15 cellular contexts compared by ENCODE assay signal in genomic region chr4:153931804-153932203, GRCh38.
DNase-seq lines count a peak whose midpoint lies in the region; ATAC-seq and TF ChIP-seq lines count a peak whose summit lies in the region.
"Had no signal": no experiment of that assay in that cellular context is flagged by ENCODE, and none has a peak within 500 bp of the region (broad histone marks: within the 10 kb centered on the region; RNA-seq: fewer than 3 reads in every experiment).

No MANE protein-coding gene starts in this region.

- no peak overlapping the region for H3K4me3 ChIP-seq in right cardiac atrium (ENCODE audit: low read length)
- no peak overlapping the region for H3K4me3 ChIP-seq in kidney epithelial cell (ENCODE audit: low read depth, low read length)
- H3K4me3 ChIP-seq: testis had no signal

- H3K27me3 Mint-ChIP-seq in nephron progenitor cell (ENCODE audit: low read depth, poor library complexity), result no peaks in the 10 kb centered on the region

- H3K36me3 Mint-ChIP-seq in nephron progenitor cell (ENCODE audit: low read depth), result no peaks in the 10 kb centered on the region
- H3K36me3 Mint-ChIP-seq: activated CD8-positive, alpha-beta memory T cell treated with anti-CD3 and anti-CD28 coated beads, Interleukin-2, amount 10 ng/mL, durations not matched to agents 7 days and 5 days; memory B cell had no signal

- intact Hi-C loops in right cardiac atrium (cut with DNase I) (no loop called here), left ventricle myocardium superior (cut with micrococcal nuclease) (no loop called here)

- no peak overlapping the region for H3K27ac Mint-ChIP-seq in nephron progenitor cell
- H3K27ac Mint-ChIP-seq: activated CD8-positive, alpha-beta memory T cell treated with anti-CD3 and anti-CD28 coated beads, Interleukin-2, amount 10 ng/mL, durations not matched to agents 7 days and 5 days; memory B cell had no signal

- no peaks in the 10 kb centered on the region for H3K9me3 ChIP-seq in right cardiac atrium (ENCODE audit: control insufficient read depth, low read length)
- H3K9me3 ChIP-seq: testis had no signal

- 78% methylated on average over 1 of the region's 1 CpG for WGBS in right cardiac atrium

- H3K4me1 Mint-ChIP-seq in nephron progenitor cell, result peaks cover 55% of the 10 kb centered on the region
- H3K4me1 Mint-ChIP-seq: activated CD8-positive, alpha-beta memory T cell treated with anti-CD3 and anti-CD28 coated beads, Interleukin-2, amount 10 ng/mL, durations not matched to agents 7 days and 5 days; memory B cell had no signal

- H3K27ac ChIP-seq in right cardiac atrium (ENCODE audit: low read length), result no peak overlapping the region
- H3K27ac ChIP-seq: brain microvascular endothelial cell, testis had no signal

- H3K9me3 Mint-ChIP-seq in nephron progenitor cell, result no peaks in the 10 kb centered on the region
- H3K9me3 Mint-ChIP-seq: memory B cell had no signal

- DNase-seq in right cardiac atrium, result no peak
- DNase-seq in left ventricle myocardium superior, result no peak
- peak; percentile 35 for DNase-seq in amniotic epithelial cell (ENCODE audit: low read depth)
- DNase-seq in kidney epithelial cell (ENCODE audit: low read depth), result peak; percentile 41
- DNase-seq in NCI-H345 treated with DMSO at 0.1 percent for 48 hours (lab: John Stamatoyannopoulos, UW; ENCODE audit: unreplicated experiment), result no peak
- DNase-seq in nephron progenitor cell, result no peak
- DNase-seq in activated CD8-positive, alpha-beta memory T cell treated with anti-CD3 and anti-CD28 coated beads, Interleukin-2, amount 50 U/mL, for 48 hours, result no peak
- DNase-seq: activated CD8-positive, alpha-beta memory T cell treated with anti-CD3 and anti-CD28 coated beads, Interleukin-2, amount 10 ng/mL, durations not matched to agents 7 days and 5 days; brain microvascular endothelial cell; DMS153; NCI-H2107; stimulated activated CD4-positive, alpha-beta T cell treated with anti-CD3 and anti-CD28 coated beads, Interleukin-12 subunit alpha, Interleukin-12 subunit beta, amount 100 ng/mL, for 4 hours; testis had no signal

- ATAC-seq in right cardiac atrium, result peak; percentile 37 to 65
- ATAC-seq in left ventricle myocardium superior, result no peak
- no peak for ATAC-seq in GM21515 (IDR thresholded peaks at IDR 0.05; ENCODE audit: unreplicated experiment)
- ATAC-seq: activated CD8-positive, alpha-beta memory T cell treated with anti-CD3 and anti-CD28 coated beads, Interleukin-2, amount 10 ng/mL, durations not matched to agents 7 days and 5 days had no signal

- no peaks in the 10 kb centered on the region for H3K27me3 ChIP-seq in right cardiac atrium (ENCODE audit: control insufficient read depth, insufficient read depth)
- H3K27me3 ChIP-seq in kidney epithelial cell (ENCODE audit: control insufficient read depth, insufficient read depth, low read length), result no peaks in the 10 kb centered on the region
- H3K27me3 ChIP-seq: brain microvascular endothelial cell, testis had no signal

- H3K36me3 ChIP-seq in kidney epithelial cell (ENCODE audit: control insufficient read depth, insufficient read depth, low read length), result no peaks in the 10 kb centered on the region
- H3K36me3 ChIP-seq: brain microvascular endothelial cell had no signal

- H3K4me3 Mint-ChIP-seq in nephron progenitor cell, result no peak overlapping the region
- H3K4me3 Mint-ChIP-seq: activated CD8-positive, alpha-beta memory T cell treated with anti-CD3 and anti-CD28 coated beads, Interleukin-2, amount 10 ng/mL, durations not matched to agents 7 days and 5 days; memory B cell had no signal

- TF ChIP-seq CTCF in kidney epithelial cell (IDR thresholded peaks at IDR 0.05; ENCODE audit: insufficient read depth, low read length, poor library complexity, severe bottlenecking) (no peak), nephron progenitor cell (IDR thresholded peaks at IDR 0.05) (no peak)

- no peaks in the 10 kb centered on the region for H3K4me1 ChIP-seq in right cardiac atrium (ENCODE audit: control insufficient read depth, insufficient read depth, low read length)

Comparison
In these comparisons a context has a peak if more than half of its experiments do, and no peak if none do; other contexts are left out.
1. ATAC-seq: peak in right cardiac atrium (2 of 2); none in left ventricle myocardium superior (single experiment) and GM21515 (single experiment).
2. DNase-seq: peak in amniotic epithelial cell (single experiment) and kidney epithelial cell (single experiment); none in right cardiac atrium (0 of 3), left ventricle myocardium superior (single experiment), NCI-H345 treated with DMSO at 0.1 percent for 48 hours (single experiment), nephron progenitor cell (single experiment) and activated CD8-positive, alpha-beta memory T cell treated with anti-CD3 and anti-CD28 coated beads, Interleukin-2, amount 50 U/mL, for 48 hours (single experiment).